In genomic region chr11:126282361-126282741, GRCh38 we compare ENCODE assay signal across 8 cellular contexts. TPM values are rescaled to one million over a fixed set of nuclear protein-coding genes. Genes with fewer than 3 reads are reported as not detected.
A peak's percentile ranks its signal among the peaks of the same experiment; 100 is the strongest.
DNase-seq lines count a peak whose midpoint lies in the region; ATAC-seq and TF ChIP-seq lines count a peak whose summit lies in the region.

No MANE protein-coding gene starts in this region.

- H3K4me3 ChIP-seq in fibroblast of the aortic adventitia (ENCODE audit: low read depth, low read length) (peak overlapping the region; percentile 77), urinary bladder (ENCODE audit: low read depth, low read length) (peak overlapping the region; percentile 75)
- H3K4me3 ChIP-seq in naive thymus-derived CD4-positive, alpha-beta T cell (ENCODE audit: low read length), result peak overlapping the region; percentile 77

- ATAC-seq in naive thymus-derived CD4-positive, alpha-beta T cell, result peak; percentile 61
- ATAC-seq in GM21526 (IDR thresholded peaks at IDR 0.05; ENCODE audit: low FRiP score, unreplicated experiment), result no peak

- H3K4me3 Mint-ChIP-seq in activated T-helper 2 cell treated with anti-CD3 and anti-CD28 coated beads, Interferon-gamma antibody, Interleukin-2, Interleukin-4, amounts not matched to agents 10 μg/mL and 5 μg/mL and 100 μg/mL, durations not matched to agents 14 hours and 24 hours and 36 hours (ENCODE audit: low read depth), result peak overlapping the region; percentile 99
- H3K4me3 Mint-ChIP-seq in naive thymus-derived CD4-positive, alpha-beta T cell, result peak overlapping the region; percentile 81 to 100 (median 96)

- peak overlapping the region; percentile 86 for H3K27ac ChIP-seq in naive thymus-derived CD4-positive, alpha-beta T cell (ENCODE audit: low read depth, low read length)
- H3K27ac ChIP-seq in urinary bladder (ENCODE audit: low read depth), result peak overlapping the region; percentile 94

- peaks cover 0 to under 1% (median 0%) of the 10 kb centered on the region in 3 experiments for H3K36me3 ChIP-seq in naive thymus-derived CD4-positive, alpha-beta T cell (ENCODE audit: control insufficient read depth in 2 of 3, insufficient read depth in 3 of 3, low read length in 3 of 3)
- no peaks in the 10 kb centered on the region for H3K36me3 ChIP-seq in urinary bladder (ENCODE audit: insufficient read depth)

- H3K27me3 Mint-ChIP-seq in activated T-helper 2 cell treated with anti-CD3 and anti-CD28 coated beads, Interferon-gamma antibody, Interleukin-2, Interleukin-4, amounts not matched to agents 10 μg/mL and 5 μg/mL and 100 μg/mL, durations not matched to agents 14 hours and 24 hours and 36 hours (ENCODE audit: low read depth), result no peaks in the 10 kb centered on the region
- no peaks in the 10 kb centered on the region for H3K27me3 Mint-ChIP-seq in naive thymus-derived CD4-positive, alpha-beta T cell

- CTCF ChIA-PET in naive thymus-derived CD4-positive, alpha-beta T cell (lab: Charles Lee), result interaction anchor here (1.2 to 2.4 kb wide), 3 partner anchors 14 to 28 kb away, joined by 3 to 9 read pairs (median 5); partner anchors contain the start of genes FOXRED1 and SRPRA

- H3K4me1 ChIP-seq in naive thymus-derived CD4-positive, alpha-beta T cell (ENCODE audit: control insufficient read depth in 2 of 2, insufficient read depth in 2 of 2, low read length in 2 of 2), result peaks cover 16 to 28% of the 10 kb centered on the region in 2 donors
- H3K4me1 ChIP-seq in urinary bladder (ENCODE audit: insufficient read depth), result no peaks in the 10 kb centered on the region

- peaks cover 35% of the 10 kb centered on the region for H3K4me1 Mint-ChIP-seq in activated T-helper 2 cell treated with anti-CD3 and anti-CD28 coated beads, Interferon-gamma antibody, Interleukin-2, Interleukin-4, amounts not matched to agents 10 μg/mL and 5 μg/mL and 100 μg/mL, durations not matched to agents 14 hours and 24 hours and 36 hours (ENCODE audit: low read depth)
- peaks cover 35 to 62% (median 55%) of the 10 kb centered on the region in 7 donors for H3K4me1 Mint-ChIP-seq in naive thymus-derived CD4-positive, alpha-beta T cell

- WGBS in urinary bladder, result under 1% methylated on average over 15 of the region's 15 CpGs

- no peaks in the 10 kb centered on the region for H3K9me3 Mint-ChIP-seq in activated T-helper 2 cell treated with anti-CD3 and anti-CD28 coated beads, Interferon-gamma antibody, Interleukin-2, Interleukin-4, amounts not matched to agents 10 μg/mL and 5 μg/mL and 100 μg/mL, durations not matched to agents 14 hours and 24 hours and 36 hours
- no peaks in the 10 kb centered on the region for H3K9me3 Mint-ChIP-seq in naive thymus-derived CD4-positive, alpha-beta T cell

- TF ChIP-seq CTCF in fibroblast of the aortic adventitia (IDR thresholded peaks at IDR 0.05; ENCODE audit: insufficient read depth, low read length), result peak; percentile 13

- no peaks in the 10 kb centered on the region for H3K9me3 ChIP-seq in naive thymus-derived CD4-positive, alpha-beta T cell (ENCODE audit: control insufficient read depth in 2 of 3, low read length in 3 of 3)

- DNase-seq in AG08395 (ENCODE audit: low spot score), result peak; percentile 48
- DNase-seq in GM19238 (ENCODE audit: insufficient read length, low spot score), result peak; percentile 41
- peak; percentile 10 for DNase-seq in NCI-H510A treated with DMSO at 0.1 percent for 48 hours (lab: John Stamatoyannopoulos, UW)
- no peak for DNase-seq in activated T-helper 2 cell treated with anti-CD3 and anti-CD28 coated beads, Interferon-gamma antibody, Interleukin-2, Interleukin-4, amounts not matched to agents 10 μg/mL and 5 μg/mL and 100 μg/mL, durations not matched to agents 14 hours and 24 hours and 36 hours (ENCODE audit: low spot score)
- DNase-seq in fibroblast of the aortic adventitia (ENCODE audit: low read depth), result peak; percentile 61
- DNase-seq in naive thymus-derived CD4-positive, alpha-beta T cell, result peak; percentile 22 to 59 (median 51)

- peaks cover 16% of the 10 kb centered on the region for H3K36me3 Mint-ChIP-seq in activated T-helper 2 cell treated with anti-CD3 and anti-CD28 coated beads, Interferon-gamma antibody, Interleukin-2, Interleukin-4, amounts not matched to agents 10 μg/mL and 5 μg/mL and 100 μg/mL, durations not matched to agents 14 hours and 24 hours and 36 hours (ENCODE audit: low read depth)
- H3K36me3 Mint-ChIP-seq in naive thymus-derived CD4-positive, alpha-beta T cell, result peaks cover 0 to 19% (median 8%) of the 10 kb centered on the region in 5 donors

- intact Hi-C loops in activated T-helper 2 cell treated with anti-CD3 and anti-CD28 coated beads, Interferon-gamma antibody, Interleukin-2, Interleukin-4, amounts not matched to agents 10 μg/mL and 5 μg/mL and 100 μg/mL, durations not matched to agents 14 hours and 24 hours and 36 hours (cut with micrococcal nuclease), result loop anchor here (2.0 kb wide), 2 partner anchors 22 to 72 kb away; partner anchors contain the start of genes DCPS, FAM118B and RPUSD4
- intact Hi-C loops in naive thymus-derived CD4-positive, alpha-beta T cell (cut with micrococcal nuclease), result loop anchor here (1.0 to 5.0 kb wide), 5 partner anchors 71 to 1330 kb away; partner anchors contain the start of genes CDON (in 2 of the 2), CCDC15 (in 1 of the 2), DDX25 (in 1 of the 2) and FAM118B (in 1 of the 2)

- peak overlapping the region; percentile 90 for H3K27ac Mint-ChIP-seq in activated T-helper 2 cell treated with anti-CD3 and anti-CD28 coated beads, Interferon-gamma antibody, Interleukin-2, Interleukin-4, amounts not matched to agents 10 μg/mL and 5 μg/mL and 100 μg/mL, durations not matched to agents 14 hours and 24 hours and 36 hours
- peak overlapping the region; percentile 90 to 99 (median 95) for H3K27ac Mint-ChIP-seq in naive thymus-derived CD4-positive, alpha-beta T cell

- H3K27me3 ChIP-seq in naive thymus-derived CD4-positive, alpha-beta T cell (ENCODE audit: control insufficient read depth in 2 of 2, insufficient read depth in 2 of 2, low read length in 2 of 2), result no peaks in the 10 kb centered on the region

- POLR2A ChIA-PET in naive thymus-derived CD4-positive, alpha-beta T cell (lab: Charles Lee), result interaction anchor here (0.6 to 5.7 kb wide), 8 partner anchors 9 to 697 kb away, joined by 3 to 122 read pairs (median 4); partner anchors contain the start of genes DCPS, FOXRED1, SRPRA and STT3A

RNA-seq across cellular contexts. Expression of gene TIRAP, which starts 0.5 kb away (rescaled TPM):
- total RNA-seq in activated T-helper 2 cell treated with anti-CD3 and anti-CD28 coated beads, Interferon-gamma antibody, Interleukin-2, Interleukin-4, amounts not matched to agents 10 μg/mL and 5 μg/mL and 100 μg/mL, durations not matched to agents 14 hours and 24 hours and 36 hours, result 15.9 TPM in 2 replicates
- 2.9 and 5.8 TPM in 2 replicates for total RNA-seq in fibroblast of the aortic adventitia (ENCODE audit: low replicate concordance)
- total RNA-seq in naive thymus-derived CD4-positive, alpha-beta T cell, result 10 to 100 TPM; 12.9 to 21.5 (median 17.9) TPM
- polyA plus RNA-seq in naive thymus-derived CD4-positive, alpha-beta T cell, result 10 to 100 TPM in 1 of 2 donors, 1 to 10 TPM in 1; 9.6 to 15.3 TPM
- 5.8 TPM for total RNA-seq in urinary bladder
- 11.5 TPM for polyA plus RNA-seq in urinary bladder

RNA-seq across cellular contexts. Expression of gene FOXRED1, which starts 13.4 kb away (rescaled TPM):
- 48.7 and 52.3 TPM in 2 replicates for total RNA-seq in activated T-helper 2 cell treated with anti-CD3 and anti-CD28 coated beads, Interferon-gamma antibody, Interleukin-2, Interleukin-4, amounts not matched to agents 10 μg/mL and 5 μg/mL and 100 μg/mL, durations not matched to agents 14 hours and 24 hours and 36 hours
- total RNA-seq in fibroblast of the aortic adventitia (ENCODE audit: low replicate concordance) (7.2 and 14.7 TPM in 2 replicates), urinary bladder (11.4 TPM)
- 10 to 100 TPM; 27.5 to 42.7 (median 35.5) TPM for total RNA-seq in naive thymus-derived CD4-positive, alpha-beta T cell
- polyA plus RNA-seq in naive thymus-derived CD4-positive, alpha-beta T cell, result 10 to 100 TPM; 20.4 to 26.1 TPM
- 20.4 TPM for polyA plus RNA-seq in urinary bladder

RNA-seq across cellular contexts. Expression of gene SRPRA, which starts 13.7 kb away (rescaled TPM):
- 175 and 177 TPM in 2 replicates for total RNA-seq in activated T-helper 2 cell treated with anti-CD3 and anti-CD28 coated beads, Interferon-gamma antibody, Interleukin-2, Interleukin-4, amounts not matched to agents 10 μg/mL and 5 μg/mL and 100 μg/mL, durations not matched to agents 14 hours and 24 hours and 36 hours
- total RNA-seq in fibroblast of the aortic adventitia (ENCODE audit: low replicate concordance) (37.8 and 99.4 TPM in 2 replicates), urinary bladder (35.1 TPM)
- 100 to 1,000 TPM; 141 to 179 (median 150) TPM for total RNA-seq in naive thymus-derived CD4-positive, alpha-beta T cell
- 100 to 1,000 TPM in 1 of 2 donors, 10 to 100 TPM in 1; 81.6 to 144 TPM for polyA plus RNA-seq in naive thymus-derived CD4-positive, alpha-beta T cell
- polyA plus RNA-seq in urinary bladder, result 92.8 TPM

RNA-seq across cellular contexts. Expression of gene DCPS, which starts 21.5 kb away (rescaled TPM):
- total RNA-seq in activated T-helper 2 cell treated with anti-CD3 and anti-CD28 coated beads, Interferon-gamma antibody, Interleukin-2, Interleukin-4, amounts not matched to agents 10 μg/mL and 5 μg/mL and 100 μg/mL, durations not matched to agents 14 hours and 24 hours and 36 hours, result 39.8 and 42.1 TPM in 2 replicates
- total RNA-seq in fibroblast of the aortic adventitia (ENCODE audit: low replicate concordance), result 4.3 and 11.4 TPM in 2 replicates
- total RNA-seq in naive thymus-derived CD4-positive, alpha-beta T cell, result 10 to 100 TPM; 11.0 to 37.2 (median 17.4) TPM
- 10 to 100 TPM; 37.9 to 39.2 TPM for polyA plus RNA-seq in naive thymus-derived CD4-positive, alpha-beta T cell
- 6.7 TPM for total RNA-seq in urinary bladder
- 28.3 TPM for polyA plus RNA-seq in urinary bladder
